ENCODE assay signal across 8 cellular contexts in genomic region chr7:111560773-111561658, GRCh38. TPM values are rescaled to one million over a fixed set of nuclear protein-coding genes. Genes with fewer than 3 reads are reported as not detected.
A peak's percentile ranks its signal among the peaks of the same experiment; 100 is the strongest.
DNase-seq lines count a peak whose midpoint lies in the region; ATAC-seq and TF ChIP-seq lines count a peak whose summit lies in the region.

No MANE protein-coding gene starts in this region.

- H3K79me2 ChIP-seq in DOHH2 (ENCODE audit: control insufficient read depth, low read length), result peaks cover 41% of the 10 kb centered on the region

- in situ Hi-C loops in KBM-7 (cut with MboI; ENCODE audit: low pct_unique_long_range_greater_than_20kb, low sequenced_read_pairs), result no loop called here

- ATAC-seq in left colon (peak; percentile 2), thoracic aorta (ENCODE audit: insufficient number of reproducible peaks, low FRiP score, low read depth) (no peak), HG03095 (IDR thresholded peaks at IDR 0.05; ENCODE audit: unreplicated experiment) (no peak), GM18909 (IDR thresholded peaks at IDR 0.05; ENCODE audit: poor library complexity, unreplicated experiment) (no peak)

- H3K36me3 ChIP-seq in DOHH2 (ENCODE audit: control insufficient read depth, low read length), result peaks cover 50% of the 10 kb centered on the region
- H3K36me3 ChIP-seq in thoracic aorta, result no peaks in the 10 kb centered on the region

- H3K27ac ChIP-seq in DOHH2 (ENCODE audit: low read depth, low read length), result peak overlapping the region; percentile 54
- H3K27ac ChIP-seq in thoracic aorta, result peak overlapping the region; percentile 78 to 79

- DNase-seq in KBM-7 (peak; percentile 39), astrocyte of the hippocampus (ENCODE audit: low read depth, low spot score) (peak; percentile 80), left colon (no peak), thoracic aorta (ENCODE audit: low spot score) (no peak), SHP77 treated with DMSO at 0.1 percent for 48 hours (lab: John Stamatoyannopoulos, UW) (no peak)

- H3K4me3 ChIP-seq in DOHH2 (ENCODE audit: low read length), result peak overlapping the region; percentile 89
- H3K4me3 ChIP-seq in thoracic aorta, result peak overlapping the region; percentile 95

- H3K27me3 ChIP-seq in DOHH2 (ENCODE audit: control insufficient read depth, low read length), result no peaks in the 10 kb centered on the region
- no peaks in the 10 kb centered on the region for H3K27me3 ChIP-seq in thoracic aorta (replicated peaks; ENCODE audit: insufficient read depth)

- H3F3A ChIP-seq in DOHH2 (ENCODE audit: control insufficient read depth, insufficient read depth), result no peaks in the 10 kb centered on the region

- H3K9me2 ChIP-seq in DOHH2 (replicated peaks; ENCODE audit: control insufficient read depth, low read length), result no peaks in the 10 kb centered on the region

- peak overlapping the region; percentile 96 for H3K4me2 ChIP-seq in DOHH2 (ENCODE audit: low read length)

- H3K9me3 ChIP-seq in DOHH2 (ENCODE audit: control insufficient read depth, insufficient read depth, low read length), result no peaks in the 10 kb centered on the region
- no peaks in the 10 kb centered on the region for H3K9me3 ChIP-seq in thoracic aorta

- no peaks in the 10 kb centered on the region for H4K20me1 ChIP-seq in DOHH2 (ENCODE audit: control insufficient read depth, insufficient read depth, low read depth, low read length)

- peaks cover 29% of the 10 kb centered on the region for H3K4me1 ChIP-seq in DOHH2 (ENCODE audit: control insufficient read depth, low read length)
- H3K4me1 ChIP-seq in thoracic aorta (ENCODE audit: control insufficient read depth in 1 of 2, low read depth in 2 of 2), result peaks cover 6 to 27% of the 10 kb centered on the region in 2 donors

- TF ChIP-seq CTCF in DOHH2 (IDR thresholded peaks at IDR 0.05; ENCODE audit: low read depth, low read length, poor library complexity, severe bottlenecking) (no peak), thoracic aorta (IDR thresholded peaks at IDR 0.05) (no peak)

- intact Hi-C loops in left colon (cut with DNase I, micrococcal nuclease), result no loop called here

RNA-seq across cellular contexts. Expression of gene IMMP2L, which starts 1.3 kb away (rescaled TPM):
- total RNA-seq in left colon (10 to 100 TPM; 11.1 to 11.8 TPM), thoracic aorta (10 to 100 TPM; 13.1 to 22.7 TPM)

Comparison
In these comparisons a context has a peak if more than half of its experiments do, and no peak if none do; other contexts are left out.
1. DNase-seq: peak in KBM-7 (single experiment) and astrocyte of the hippocampus (single experiment); none in left colon (0 of 2), thoracic aorta (single experiment) and SHP77 treated with DMSO at 0.1 percent for 48 hours (single experiment).